1 cellular context compared by ENCODE assay signal in the genomic region with DNA sequence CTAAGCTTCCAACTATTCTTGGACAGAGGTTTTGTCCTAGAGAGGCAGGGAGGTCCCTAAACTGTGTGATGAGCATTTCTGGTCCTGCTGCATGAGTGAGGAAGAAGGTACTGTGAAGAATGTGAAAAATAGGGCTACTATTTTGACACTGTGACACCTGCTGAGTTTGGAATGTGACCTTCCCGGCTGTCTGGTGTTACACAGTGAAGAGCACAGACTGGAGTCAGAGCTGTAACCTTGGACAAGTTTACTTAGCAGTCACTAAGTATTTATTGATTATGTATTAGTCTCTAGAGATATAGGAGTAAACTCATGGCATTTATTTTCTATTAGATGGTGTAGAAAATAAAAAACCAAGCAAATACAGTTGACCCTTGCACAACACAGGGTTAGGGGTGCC.
TF ChIP-seq lines count a peak whose summit lies in the region.

No MANE protein-coding gene starts in this region.

TF ChIP-seq in HepG2, 621 proteins besides CTCF, POLR2A, EP300 and RAD21 (continued from another document):
- TF ChIP-seq, protein P1, sequence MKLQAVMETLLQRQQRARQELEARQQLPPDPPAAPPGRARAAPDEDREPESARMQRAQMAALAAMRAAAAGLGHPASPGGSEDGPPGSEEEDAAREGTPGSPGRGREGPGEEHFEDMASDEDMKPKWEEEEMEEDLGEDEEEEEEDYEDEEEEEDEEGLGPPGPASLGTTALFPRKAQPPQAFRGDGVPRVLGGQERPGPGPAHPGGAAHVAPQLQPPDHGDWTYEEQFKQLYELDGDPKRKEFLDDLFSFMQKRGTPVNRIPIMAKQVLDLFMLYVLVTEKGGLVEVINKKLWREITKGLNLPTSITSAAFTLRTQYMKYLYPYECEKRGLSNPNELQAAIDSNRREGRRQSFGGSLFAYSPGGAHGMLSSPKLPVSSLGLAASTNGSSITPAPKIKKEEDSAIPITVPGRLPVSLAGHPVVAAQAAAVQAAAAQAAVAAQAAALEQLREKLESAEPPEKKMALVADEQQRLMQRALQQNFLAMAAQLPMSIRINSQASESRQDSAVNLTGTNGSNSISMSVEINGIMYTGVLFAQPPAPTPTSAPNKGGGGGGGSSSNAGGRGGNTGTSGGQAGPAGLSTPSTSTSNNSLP (IDR thresholded peaks at IDR 0.05; ENCODE audit: low read depth, low read length): peak; percentile 89
- TF ChIP-seq MIXL1 (CRISPR knock-in tag; IDR thresholded peaks at IDR 0.05) (0 out of 2 replicates have a peak, but pooled peaks have one; percentile 13), NR2F1 (CRISPR knock-in tag; IDR thresholded peaks at IDR 0.05) (peak in 1 of 2 experiments; percentile 73; a peak in 2 of 4 replicates), SOX6 (IDR thresholded peaks at IDR 0.05) (no peak), SOX6 (CRISPR knock-in tag; IDR thresholded peaks at IDR 0.05) (peak; percentile 26; the same call in 1 of the 2 replicates), TBX2 (CRISPR knock-in tag; IDR thresholded peaks at IDR 0.05; ENCODE audit: borderline replicate concordance) (0 out of 2 replicates have a peak, but pooled peaks have one; percentile 32), FOXA3 (CRISPR knock-in tag; IDR thresholded peaks at IDR 0.05) (peak; percentile 55), ONECUT2 (CRISPR knock-in tag; IDR thresholded peaks at IDR 0.05) (peak; percentile 77), TBX3 (IDR thresholded peaks at IDR 0.05; ENCODE audit: borderline replicate concordance) (peak; percentile 60; the same call in 1 of the 2 replicates), RCOR2 (CRISPR knock-in tag; IDR thresholded peaks at IDR 0.05) (0 out of 2 replicates have a peak, but pooled peaks have one; percentile 29), ZNF674 (CRISPR knock-in tag; IDR thresholded peaks at IDR 0.05; ENCODE audit: low read depth) (no peak), BCL6 (CRISPR knock-in tag; IDR thresholded peaks at IDR 0.05) (peak; percentile 64), SKI (IDR thresholded peaks at IDR 0.05; ENCODE audit: partially characterized antibody) (peak; percentile 62), BORCS8-MEF2B (CRISPR knock-in tag; IDR thresholded peaks at IDR 0.05) (no peak), HHEX (CRISPR knock-in tag; IDR thresholded peaks at IDR 0.05) (peak; percentile 78; the same call in 1 of the 2 replicates), GFI1 (CRISPR knock-in tag; IDR thresholded peaks at IDR 0.05; ENCODE audit: borderline replicate concordance) (peak; percentile 68; the same call in 1 of the 2 replicates), GATAD2A (CRISPR knock-in tag; IDR thresholded peaks at IDR 0.05) (peak; percentile 50; the same call in 1 of the 2 replicates), MYNN (CRISPR knock-in tag; IDR thresholded peaks at IDR 0.05; ENCODE audit: low read depth) (peak; percentile 99), RFXAP (CRISPR knock-in tag; IDR thresholded peaks at IDR 0.05; ENCODE audit: borderline replicate concordance) (no peak), NFE2L1 (CRISPR knock-in tag; IDR thresholded peaks at IDR 0.05; ENCODE audit: borderline replicate concordance) (no peak), ZNF235 (CRISPR knock-in tag; IDR thresholded peaks at IDR 0.05; ENCODE audit: borderline replicate concordance) (no peak), HMG20A (CRISPR knock-in tag; IDR thresholded peaks at IDR 0.05; ENCODE audit: borderline replicate concordance) (0 out of 2 replicates have a peak, but pooled peaks have one; percentile 27), SOX13 (IDR thresholded peaks at IDR 0.05) (no peak), SOX13 (CRISPR knock-in tag; conservative IDR thresholded peaks at IDR 0.05 in 1 of 2, IDR thresholded peaks at IDR 0.05 in 1 of 2) (0 out of 4 replicates have a peak, but pooled peaks of 1 of the 2 experiments have one; percentile 23), NCOA2 (CRISPR knock-in tag; IDR thresholded peaks at IDR 0.05) (peak; percentile 27; the same call in 1 of the 2 replicates), NR2F2 (IDR thresholded peaks at IDR 0.05; ENCODE audit: borderline replicate concordance, low read depth) (peak; percentile 81), FOXA1 (IDR thresholded peaks at IDR 0.05) (peak; percentile 43; the same call in 1 of the 2 replicates), FOXA1 (CRISPR knock-in tag; IDR thresholded peaks at IDR 0.05) (peak; percentile 63), KAT8 (CRISPR knock-in tag; IDR thresholded peaks at IDR 0.05) (no peak), HMG20B (CRISPR knock-in tag; conservative IDR thresholded peaks at IDR 0.05) (peak; percentile 73), TEAD3 (CRISPR knock-in tag; optimal IDR thresholded peaks at IDR 0.05; ENCODE audit: borderline replicate concordance) (peak; percentile 92), HDAC2 (CRISPR knock-in tag; IDR thresholded peaks at IDR 0.05) (peak; percentile 53; the same call in 1 of the 2 replicates), ZNF331 (CRISPR knock-in tag; IDR thresholded peaks at IDR 0.05) (0 out of 2 replicates have a peak, but pooled peaks have one; percentile 20), HDAC1 (CRISPR knock-in tag; IDR thresholded peaks at IDR 0.05) (0 out of 2 replicates have a peak, but pooled peaks have one; percentile 31), NR2F6 (IDR thresholded peaks at IDR 0.05) (peak; percentile 83), NR2F6 (CRISPR knock-in tag; IDR thresholded peaks at IDR 0.05) (peak; percentile 73), HNF4A (CRISPR knock-in tag; IDR thresholded peaks at IDR 0.05) (peak; percentile 16; the same call in 1 of the 2 replicates), ZNF232 (CRISPR knock-in tag; IDR thresholded peaks at IDR 0.05; ENCODE audit: borderline replicate concordance) (no peak), RARA (CRISPR knock-in tag; IDR thresholded peaks at IDR 0.05) (peak; percentile 43; the same call in 1 of the 2 replicates), THAP11 (CRISPR knock-in tag; IDR thresholded peaks at IDR 0.05) (no peak)
- TF ChIP-seq, protein P2, sequence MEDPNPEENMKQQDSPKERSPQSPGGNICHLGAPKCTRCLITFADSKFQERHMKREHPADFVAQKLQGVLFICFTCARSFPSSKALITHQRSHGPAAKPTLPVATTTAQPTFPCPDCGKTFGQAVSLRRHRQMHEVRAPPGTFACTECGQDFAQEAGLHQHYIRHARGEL (CRISPR knock-in tag; IDR thresholded peaks at IDR 0.05): no peak
- TF ChIP-seq, protein P3, sequence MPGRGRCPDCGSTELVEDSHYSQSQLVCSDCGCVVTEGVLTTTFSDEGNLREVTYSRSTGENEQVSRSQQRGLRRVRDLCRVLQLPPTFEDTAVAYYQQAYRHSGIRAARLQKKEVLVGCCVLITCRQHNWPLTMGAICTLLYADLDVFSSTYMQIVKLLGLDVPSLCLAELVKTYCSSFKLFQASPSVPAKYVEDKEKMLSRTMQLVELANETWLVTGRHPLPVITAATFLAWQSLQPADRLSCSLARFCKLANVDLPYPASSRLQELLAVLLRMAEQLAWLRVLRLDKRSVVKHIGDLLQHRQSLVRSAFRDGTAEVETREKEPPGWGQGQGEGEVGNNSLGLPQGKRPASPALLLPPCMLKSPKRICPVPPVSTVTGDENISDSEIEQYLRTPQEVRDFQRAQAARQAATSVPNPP (CRISPR knock-in tag; IDR thresholded peaks at IDR 0.05): no peak
- TF ChIP-seq, protein P4, sequence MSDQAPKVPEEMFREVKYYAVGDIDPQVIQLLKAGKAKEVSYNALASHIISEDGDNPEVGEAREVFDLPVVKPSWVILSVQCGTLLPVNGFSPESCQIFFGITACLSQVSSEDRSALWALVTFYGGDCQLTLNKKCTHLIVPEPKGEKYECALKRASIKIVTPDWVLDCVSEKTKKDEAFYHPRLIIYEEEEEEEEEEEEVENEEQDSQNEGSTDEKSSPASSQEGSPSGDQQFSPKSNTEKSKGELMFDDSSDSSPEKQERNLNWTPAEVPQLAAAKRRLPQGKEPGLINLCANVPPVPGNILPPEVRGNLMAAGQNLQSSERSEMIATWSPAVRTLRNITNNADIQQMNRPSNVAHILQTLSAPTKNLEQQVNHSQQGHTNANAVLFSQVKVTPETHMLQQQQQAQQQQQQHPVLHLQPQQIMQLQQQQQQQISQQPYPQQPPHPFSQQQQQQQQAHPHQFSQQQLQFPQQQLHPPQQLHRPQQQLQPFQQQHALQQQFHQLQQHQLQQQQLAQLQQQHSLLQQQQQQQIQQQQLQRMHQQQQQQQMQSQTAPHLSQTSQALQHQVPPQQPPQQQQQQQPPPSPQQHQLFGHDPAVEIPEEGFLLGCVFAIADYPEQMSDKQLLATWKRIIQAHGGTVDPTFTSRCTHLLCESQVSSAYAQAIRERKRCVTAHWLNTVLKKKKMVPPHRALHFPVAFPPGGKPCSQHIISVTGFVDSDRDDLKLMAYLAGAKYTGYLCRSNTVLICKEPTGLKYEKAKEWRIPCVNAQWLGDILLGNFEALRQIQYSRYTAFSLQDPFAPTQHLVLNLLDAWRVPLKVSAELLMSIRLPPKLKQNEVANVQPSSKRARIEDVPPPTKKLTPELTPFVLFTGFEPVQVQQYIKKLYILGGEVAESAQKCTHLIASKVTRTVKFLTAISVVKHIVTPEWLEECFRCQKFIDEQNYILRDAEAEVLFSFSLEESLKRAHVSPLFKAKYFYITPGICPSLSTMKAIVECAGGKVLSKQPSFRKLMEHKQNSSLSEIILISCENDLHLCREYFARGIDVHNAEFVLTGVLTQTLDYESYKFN (CRISPR knock-in tag; conservative IDR thresholded peaks at IDR 0.05): 0 out of 2 replicates have a peak, but pooled peaks have one; percentile 29
- TF ChIP-seq, protein P5, sequence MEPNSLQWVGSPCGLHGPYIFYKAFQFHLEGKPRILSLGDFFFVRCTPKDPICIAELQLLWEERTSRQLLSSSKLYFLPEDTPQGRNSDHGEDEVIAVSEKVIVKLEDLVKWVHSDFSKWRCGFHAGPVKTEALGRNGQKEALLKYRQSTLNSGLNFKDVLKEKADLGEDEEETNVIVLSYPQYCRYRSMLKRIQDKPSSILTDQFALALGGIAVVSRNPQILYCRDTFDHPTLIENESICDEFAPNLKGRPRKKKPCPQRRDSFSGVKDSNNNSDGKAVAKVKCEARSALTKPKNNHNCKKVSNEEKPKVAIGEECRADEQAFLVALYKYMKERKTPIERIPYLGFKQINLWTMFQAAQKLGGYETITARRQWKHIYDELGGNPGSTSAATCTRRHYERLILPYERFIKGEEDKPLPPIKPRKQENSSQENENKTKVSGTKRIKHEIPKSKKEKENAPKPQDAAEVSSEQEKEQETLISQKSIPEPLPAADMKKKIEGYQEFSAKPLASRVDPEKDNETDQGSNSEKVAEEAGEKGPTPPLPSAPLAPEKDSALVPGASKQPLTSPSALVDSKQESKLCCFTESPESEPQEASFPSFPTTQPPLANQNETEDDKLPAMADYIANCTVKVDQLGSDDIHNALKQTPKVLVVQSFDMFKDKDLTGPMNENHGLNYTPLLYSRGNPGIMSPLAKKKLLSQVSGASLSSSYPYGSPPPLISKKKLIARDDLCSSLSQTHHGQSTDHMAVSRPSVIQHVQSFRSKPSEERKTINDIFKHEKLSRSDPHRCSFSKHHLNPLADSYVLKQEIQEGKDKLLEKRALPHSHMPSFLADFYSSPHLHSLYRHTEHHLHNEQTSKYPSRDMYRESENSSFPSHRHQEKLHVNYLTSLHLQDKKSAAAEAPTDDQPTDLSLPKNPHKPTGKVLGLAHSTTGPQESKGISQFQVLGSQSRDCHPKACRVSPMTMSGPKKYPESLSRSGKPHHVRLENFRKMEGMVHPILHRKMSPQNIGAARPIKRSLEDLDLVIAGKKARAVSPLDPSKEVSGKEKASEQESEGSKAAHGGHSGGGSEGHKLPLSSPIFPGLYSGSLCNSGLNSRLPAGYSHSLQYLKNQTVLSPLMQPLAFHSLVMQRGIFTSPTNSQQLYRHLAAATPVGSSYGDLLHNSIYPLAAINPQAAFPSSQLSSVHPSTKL (CRISPR knock-in tag; IDR thresholded peaks at IDR 0.05): peak; percentile 64
